ENCODE assay signal across 1 cellular context in genomic region chr4:6362896-6363295, GRCh38.
TF ChIP-seq lines count a peak whose summit lies in the region.

No MANE protein-coding gene starts in this region.

TF ChIP-seq in K562, 482 proteins besides CTCF, POLR2A, EP300 and RAD21 (continued from another document and continues in another):
- TF ChIP-seq, protein P1, sequence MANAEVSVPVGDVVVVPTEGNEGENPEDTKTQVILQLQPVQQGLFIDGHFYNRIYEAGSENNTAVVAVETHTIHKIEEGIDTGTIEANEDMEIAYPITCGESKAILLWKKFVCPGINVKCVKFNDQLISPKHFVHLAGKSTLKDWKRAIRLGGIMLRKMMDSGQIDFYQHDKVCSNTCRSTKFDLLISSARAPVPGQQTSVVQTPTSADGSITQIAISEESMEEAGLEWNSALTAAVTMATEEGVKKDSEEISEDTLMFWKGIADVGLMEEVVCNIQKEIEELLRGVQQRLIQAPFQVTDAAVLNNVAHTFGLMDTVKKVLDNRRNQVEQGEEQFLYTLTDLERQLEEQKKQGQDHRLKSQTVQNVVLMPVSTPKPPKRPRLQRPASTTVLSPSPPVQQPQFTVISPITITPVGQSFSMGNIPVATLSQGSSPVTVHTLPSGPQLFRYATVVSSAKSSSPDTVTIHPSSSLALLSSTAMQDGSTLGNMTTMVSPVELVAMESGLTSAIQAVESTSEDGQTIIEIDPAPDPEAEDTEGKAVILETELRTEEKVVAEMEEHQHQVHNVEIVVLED (CRISPR knock-in tag; IDR thresholded peaks at IDR 0.05), result no peak
- TF ChIP-seq, protein P2, sequence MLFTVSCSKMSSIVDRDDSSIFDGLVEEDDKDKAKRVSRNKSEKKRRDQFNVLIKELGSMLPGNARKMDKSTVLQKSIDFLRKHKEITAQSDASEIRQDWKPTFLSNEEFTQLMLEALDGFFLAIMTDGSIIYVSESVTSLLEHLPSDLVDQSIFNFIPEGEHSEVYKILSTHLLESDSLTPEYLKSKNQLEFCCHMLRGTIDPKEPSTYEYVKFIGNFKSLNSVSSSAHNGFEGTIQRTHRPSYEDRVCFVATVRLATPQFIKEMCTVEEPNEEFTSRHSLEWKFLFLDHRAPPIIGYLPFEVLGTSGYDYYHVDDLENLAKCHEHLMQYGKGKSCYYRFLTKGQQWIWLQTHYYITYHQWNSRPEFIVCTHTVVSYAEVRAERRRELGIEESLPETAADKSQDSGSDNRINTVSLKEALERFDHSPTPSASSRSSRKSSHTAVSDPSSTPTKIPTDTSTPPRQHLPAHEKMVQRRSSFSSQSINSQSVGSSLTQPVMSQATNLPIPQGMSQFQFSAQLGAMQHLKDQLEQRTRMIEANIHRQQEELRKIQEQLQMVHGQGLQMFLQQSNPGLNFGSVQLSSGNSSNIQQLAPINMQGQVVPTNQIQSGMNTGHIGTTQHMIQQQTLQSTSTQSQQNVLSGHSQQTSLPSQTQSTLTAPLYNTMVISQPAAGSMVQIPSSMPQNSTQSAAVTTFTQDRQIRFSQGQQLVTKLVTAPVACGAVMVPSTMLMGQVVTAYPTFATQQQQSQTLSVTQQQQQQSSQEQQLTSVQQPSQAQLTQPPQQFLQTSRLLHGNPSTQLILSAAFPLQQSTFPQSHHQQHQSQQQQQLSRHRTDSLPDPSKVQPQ (CRISPR knock-in tag; IDR thresholded peaks at IDR 0.05; ENCODE audit: borderline replicate concordance), result no peak
- no peak for TF ChIP-seq JUND (IDR thresholded peaks at IDR 0.05; ENCODE audit: borderline replicate concordance, low read depth, low read length)
- TF ChIP-seq JUND (tag; IDR thresholded peaks at IDR 0.05; ENCODE audit: borderline replicate concordance, low read depth, low read length), result no peak
- no peak for TF ChIP-seq HDAC1 (IDR thresholded peaks at IDR 0.05)
- TF ChIP-seq ZNF445 (CRISPR knock-in tag; IDR thresholded peaks at IDR 0.05; ENCODE audit: low read depth), result no peak
- no peak for TF ChIP-seq ZNF583 (CRISPR knock-in tag; IDR thresholded peaks at IDR 0.05)
- no peak for TF ChIP-seq BCL6 (CRISPR knock-in tag; IDR thresholded peaks at IDR 0.05)
- peak; percentile 95 for TF ChIP-seq MIER1 (IDR thresholded peaks at IDR 0.05; ENCODE audit: low read depth)
- no peak for TF ChIP-seq ZKSCAN8 (CRISPR knock-in tag; IDR thresholded peaks at IDR 0.05)
- TF ChIP-seq SAP30 (IDR thresholded peaks at IDR 0.05; ENCODE audit: borderline replicate concordance, insufficient read depth, low read depth, low read length, poor library complexity, severe bottlenecking), result no peak
- TF ChIP-seq, protein P3, sequence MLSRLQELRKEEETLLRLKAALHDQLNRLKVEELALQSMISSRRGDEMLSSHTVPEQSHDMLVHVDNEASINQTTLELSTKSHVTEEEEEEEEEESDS (CRISPR knock-in tag; IDR thresholded peaks at IDR 0.05), result no peak
- TF ChIP-seq, protein P4, sequence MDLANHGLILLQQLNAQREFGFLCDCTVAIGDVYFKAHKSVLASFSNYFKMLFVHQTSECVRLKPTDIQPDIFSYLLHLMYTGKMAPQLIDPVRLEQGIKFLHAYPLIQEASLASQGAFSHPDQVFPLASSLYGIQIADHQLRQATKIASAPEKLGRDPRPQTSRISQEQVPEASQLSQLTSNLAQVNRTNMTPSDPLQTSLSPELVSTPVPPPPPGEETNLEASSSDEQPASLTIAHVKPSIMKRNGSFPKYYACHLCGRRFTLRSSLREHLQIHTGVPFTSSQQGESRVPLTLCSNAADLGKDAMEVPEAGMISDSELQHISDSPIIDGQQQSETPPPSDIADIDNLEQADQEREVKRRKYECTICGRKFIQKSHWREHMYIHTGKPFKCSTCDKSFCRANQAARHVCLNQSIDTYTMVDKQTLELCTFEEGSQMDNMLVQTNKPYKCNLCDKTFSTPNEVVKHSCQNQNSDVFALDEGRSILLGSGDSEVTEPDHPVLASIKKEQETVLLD (IDR thresholded peaks at IDR 0.05), result no peak
- no peak for TF ChIP-seq SMC3 (conservative IDR thresholded peaks at IDR 0.05; ENCODE audit: insufficient read depth, low read depth, low read length)
- TF ChIP-seq MBD2 (IDR thresholded peaks at IDR 0.05; ENCODE audit: borderline replicate concordance, low read depth), result no peak
- TF ChIP-seq, protein P5, sequence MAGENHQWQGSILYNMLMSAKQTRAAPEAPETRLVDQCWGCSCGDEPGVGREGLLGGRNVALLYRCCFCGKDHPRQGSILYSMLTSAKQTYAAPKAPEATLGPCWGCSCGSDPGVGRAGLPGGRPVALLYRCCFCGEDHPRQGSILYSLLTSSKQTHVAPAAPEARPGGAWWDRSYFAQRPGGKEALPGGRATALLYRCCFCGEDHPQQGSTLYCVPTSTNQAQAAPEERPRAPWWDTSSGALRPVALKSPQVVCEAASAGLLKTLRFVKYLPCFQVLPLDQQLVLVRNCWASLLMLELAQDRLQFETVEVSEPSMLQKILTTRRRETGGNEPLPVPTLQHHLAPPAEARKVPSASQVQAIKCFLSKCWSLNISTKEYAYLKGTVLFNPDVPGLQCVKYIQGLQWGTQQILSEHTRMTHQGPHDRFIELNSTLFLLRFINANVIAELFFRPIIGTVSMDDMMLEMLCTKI (IDR thresholded peaks at IDR 0.05; ENCODE audit: partially characterized antibody), result no peak
- TF ChIP-seq ZNF24 (IDR thresholded peaks at IDR 0.05), result no peak
- no peak for TF ChIP-seq SRSF3 (IDR thresholded peaks at IDR 0.05; ENCODE audit: insufficient read depth, low read length)
- no peak for TF ChIP-seq RBM15 (IDR thresholded peaks at IDR 0.05; ENCODE audit: insufficient read depth, low read length)
- TF ChIP-seq TRIM24 (IDR thresholded peaks at IDR 0.05), result no peak
- no peak for TF ChIP-seq PPARD (CRISPR knock-in tag; IDR thresholded peaks at IDR 0.05)
- no peak for TF ChIP-seq NONO (IDR thresholded peaks at IDR 0.05; ENCODE audit: low read depth in 2 of 2, low read length in 1 of 2)
- TF ChIP-seq PHTF2 (CRISPR knock-in tag; IDR thresholded peaks at IDR 0.05), result no peak
- no peak for TF ChIP-seq YBX1 (IDR thresholded peaks at IDR 0.05)
- TF ChIP-seq ZNF589 (CRISPR knock-in tag; IDR thresholded peaks at IDR 0.05; ENCODE audit: low read depth), result no peak
- no peak for TF ChIP-seq PHB (CRISPR knock-in tag; IDR thresholded peaks at IDR 0.05)
- TF ChIP-seq SMARCA5 (IDR thresholded peaks at IDR 0.05), result no peak
- TF ChIP-seq, protein P6, sequence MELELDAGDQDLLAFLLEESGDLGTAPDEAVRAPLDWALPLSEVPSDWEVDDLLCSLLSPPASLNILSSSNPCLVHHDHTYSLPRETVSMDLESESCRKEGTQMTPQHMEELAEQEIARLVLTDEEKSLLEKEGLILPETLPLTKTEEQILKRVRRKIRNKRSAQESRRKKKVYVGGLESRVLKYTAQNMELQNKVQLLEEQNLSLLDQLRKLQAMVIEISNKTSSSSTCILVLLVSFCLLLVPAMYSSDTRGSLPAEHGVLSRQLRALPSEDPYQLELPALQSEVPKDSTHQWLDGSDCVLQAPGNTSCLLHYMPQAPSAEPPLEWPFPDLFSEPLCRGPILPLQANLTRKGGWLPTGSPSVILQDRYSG (tag; conservative IDR thresholded peaks at IDR 0.05; ENCODE audit: low read depth), result peak; percentile 72; the same call in 1 of the 2 replicates
- no peak for TF ChIP-seq ZEB2 (IDR thresholded peaks at IDR 0.05)
- TF ChIP-seq CREBBP (IDR thresholded peaks at IDR 0.05; ENCODE audit: low read depth, low read length), result no peak
- TF ChIP-seq KAT8 (IDR thresholded peaks at IDR 0.05; ENCODE audit: low read depth), result no peak
- no peak for TF ChIP-seq TBP (optimal IDR thresholded peaks at IDR 0.05; ENCODE audit: low read depth, low read length)
- TF ChIP-seq HMGN3 (IDR thresholded peaks at IDR 0.05; ENCODE audit: borderline replicate concordance, extremely low read depth, insufficient read length, low read depth, low read length), result no peak
- TF ChIP-seq, protein P7, sequence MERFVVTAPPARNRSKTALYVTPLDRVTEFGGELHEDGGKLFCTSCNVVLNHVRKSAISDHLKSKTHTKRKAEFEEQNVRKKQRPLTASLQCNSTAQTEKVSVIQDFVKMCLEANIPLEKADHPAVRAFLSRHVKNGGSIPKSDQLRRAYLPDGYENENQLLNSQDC (CRISPR knock-in tag; IDR thresholded peaks at IDR 0.05), result no peak
- TF ChIP-seq ZNF212 (CRISPR knock-in tag; IDR thresholded peaks at IDR 0.05), result no peak
- TF ChIP-seq CREB1 (IDR thresholded peaks at IDR 0.05), result no peak
- 0 out of 2 replicates have a peak, but pooled peaks have one; percentile 33 for TF ChIP-seq CREB1 (CRISPR knock-in tag; IDR thresholded peaks at IDR 0.05)
- peak; percentile 99 for TF ChIP-seq EHMT2 (IDR thresholded peaks at IDR 0.05)
- no peak for TF ChIP-seq CHD2 (IDR thresholded peaks at IDR 0.05; ENCODE audit: low read depth, low read length)
- TF ChIP-seq NCOA4 (IDR thresholded peaks at IDR 0.05; ENCODE audit: partially characterized antibody), result no peak
- TF ChIP-seq POU5F1 (IDR thresholded peaks at IDR 0.05; ENCODE audit: borderline replicate concordance, low read depth, low read length, partially characterized antibody), result no peak
- no peak for TF ChIP-seq ZNF3 (CRISPR knock-in tag; IDR thresholded peaks at IDR 0.05)
- no peak for TF ChIP-seq IFI16 (CRISPR knock-in tag; IDR thresholded peaks at IDR 0.05)
- TF ChIP-seq, protein P8, sequence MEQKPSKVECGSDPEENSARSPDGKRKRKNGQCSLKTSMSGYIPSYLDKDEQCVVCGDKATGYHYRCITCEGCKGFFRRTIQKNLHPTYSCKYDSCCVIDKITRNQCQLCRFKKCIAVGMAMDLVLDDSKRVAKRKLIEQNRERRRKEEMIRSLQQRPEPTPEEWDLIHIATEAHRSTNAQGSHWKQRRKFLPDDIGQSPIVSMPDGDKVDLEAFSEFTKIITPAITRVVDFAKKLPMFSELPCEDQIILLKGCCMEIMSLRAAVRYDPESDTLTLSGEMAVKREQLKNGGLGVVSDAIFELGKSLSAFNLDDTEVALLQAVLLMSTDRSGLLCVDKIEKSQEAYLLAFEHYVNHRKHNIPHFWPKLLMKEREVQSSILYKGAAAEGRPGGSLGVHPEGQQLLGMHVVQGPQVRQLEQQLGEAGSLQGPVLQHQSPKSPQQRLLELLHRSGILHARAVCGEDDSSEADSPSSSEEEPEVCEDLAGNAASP (IDR thresholded peaks at IDR 0.05), result no peak
- peak; percentile 32; the same call in 1 of the 2 replicates for TF ChIP-seq TEAD2 (tag; IDR thresholded peaks at IDR 0.05)
- no peak for TF ChIP-seq HOXB6 (CRISPR knock-in tag; IDR thresholded peaks at IDR 0.05; ENCODE audit: borderline replicate concordance)
- peak in 1 of 2 experiments; percentile 63; a peak in 1 of 4 replicates for TF ChIP-seq RCOR1 (IDR thresholded peaks at IDR 0.05; ENCODE audit: borderline replicate concordance in 1 of 2, low read depth in 2 of 2, low read length in 2 of 2)
- TF ChIP-seq, protein P9, sequence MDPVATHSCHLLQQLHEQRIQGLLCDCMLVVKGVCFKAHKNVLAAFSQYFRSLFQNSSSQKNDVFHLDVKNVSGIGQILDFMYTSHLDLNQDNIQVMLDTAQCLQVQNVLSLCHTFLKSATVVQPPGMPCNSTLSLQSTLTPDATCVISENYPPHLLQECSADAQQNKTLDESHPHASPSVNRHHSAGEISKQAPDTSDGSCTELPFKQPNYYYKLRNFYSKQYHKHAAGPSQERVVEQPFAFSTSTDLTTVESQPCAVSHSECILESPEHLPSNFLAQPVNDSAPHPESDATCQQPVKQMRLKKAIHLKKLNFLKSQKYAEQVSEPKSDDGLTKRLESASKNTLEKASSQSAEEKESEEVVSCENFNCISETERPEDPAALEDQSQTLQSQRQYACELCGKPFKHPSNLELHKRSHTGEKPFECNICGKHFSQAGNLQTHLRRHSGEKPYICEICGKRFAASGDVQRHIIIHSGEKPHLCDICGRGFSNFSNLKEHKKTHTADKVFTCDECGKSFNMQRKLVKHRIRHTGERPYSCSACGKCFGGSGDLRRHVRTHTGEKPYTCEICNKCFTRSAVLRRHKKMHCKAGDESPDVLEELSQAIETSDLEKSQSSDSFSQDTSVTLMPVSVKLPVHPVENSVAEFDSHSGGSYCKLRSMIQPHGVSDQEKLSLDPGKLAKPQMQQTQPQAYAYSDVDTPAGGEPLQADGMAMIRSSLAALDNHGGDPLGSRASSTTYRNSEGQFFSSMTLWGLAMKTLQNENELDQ (CRISPR knock-in tag; IDR thresholded peaks at IDR 0.05; ENCODE audit: borderline replicate concordance), result no peak
- no peak for TF ChIP-seq ZNF347 (CRISPR knock-in tag; IDR thresholded peaks at IDR 0.05; ENCODE audit: low read depth)
- TF ChIP-seq KLF16 (IDR thresholded peaks at IDR 0.05), result no peak
- TF ChIP-seq NUFIP1 (IDR thresholded peaks at IDR 0.05; ENCODE audit: partially characterized antibody), result no peak
- peak in 1 of 2 experiments; percentile 58; a peak in 1 of 4 replicates for TF ChIP-seq SRF (CRISPR knock-in tag; IDR thresholded peaks at IDR 0.05)
- TF ChIP-seq NFIC (IDR thresholded peaks at IDR 0.05), result no peak
- no peak for TF ChIP-seq HDGF (IDR thresholded peaks at IDR 0.05)
- TF ChIP-seq MXD1 (CRISPR knock-in tag; IDR thresholded peaks at IDR 0.05; ENCODE audit: borderline replicate concordance, poor library complexity, severe bottlenecking), result no peak
- TF ChIP-seq U2AF2 (optimal IDR thresholded peaks at IDR 0.05; ENCODE audit: low read depth, low read length), result no peak
- TF ChIP-seq C11orf30 (IDR thresholded peaks at IDR 0.05; ENCODE audit: low read depth), result no peak
- TF ChIP-seq ZNF41 (CRISPR knock-in tag; conservative IDR thresholded peaks at IDR 0.05), result no peak
- TF ChIP-seq ZNF586 (CRISPR knock-in tag; conservative IDR thresholded peaks at IDR 0.05), result no peak
- TF ChIP-seq ZFP1 (CRISPR knock-in tag; IDR thresholded peaks at IDR 0.05), result no peak
- no peak for TF ChIP-seq POLR3G (IDR thresholded peaks at IDR 0.05; ENCODE audit: extremely low read depth, insufficient read length, insufficient replicate concordance)
- TF ChIP-seq ILF3 (IDR thresholded peaks at IDR 0.05; ENCODE audit: borderline replicate concordance), result no peak
- peak in 1 of 2 experiments; percentile 78; a peak in 1 of 3 replicates for TF ChIP-seq CBX3 (IDR thresholded peaks at IDR 0.05; ENCODE audit: borderline replicate concordance in 1 of 2, low read length in 2 of 2)
- no peak for TF ChIP-seq COPS2 (conservative IDR thresholded peaks at IDR 0.05)
- TF ChIP-seq, protein P10, sequence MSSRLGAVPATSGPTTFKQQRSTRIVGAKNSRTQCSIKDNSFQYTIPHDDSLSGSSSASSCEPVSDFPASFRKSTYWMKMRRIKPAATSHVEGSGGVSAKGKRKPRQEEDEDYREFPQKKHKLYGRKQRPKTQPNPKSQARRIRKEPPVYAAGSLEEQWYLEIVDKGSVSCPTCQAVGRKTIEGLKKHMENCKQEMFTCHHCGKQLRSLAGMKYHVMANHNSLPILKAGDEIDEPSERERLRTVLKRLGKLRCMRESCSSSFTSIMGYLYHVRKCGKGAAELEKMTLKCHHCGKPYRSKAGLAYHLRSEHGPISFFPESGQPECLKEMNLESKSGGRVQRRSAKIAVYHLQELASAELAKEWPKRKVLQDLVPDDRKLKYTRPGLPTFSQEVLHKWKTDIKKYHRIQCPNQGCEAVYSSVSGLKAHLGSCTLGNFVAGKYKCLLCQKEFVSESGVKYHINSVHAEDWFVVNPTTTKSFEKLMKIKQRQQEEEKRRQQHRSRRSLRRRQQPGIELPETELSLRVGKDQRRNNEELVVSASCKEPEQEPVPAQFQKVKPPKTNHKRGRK (tag; IDR thresholded peaks at IDR 0.05), result no peak
- no peak for TF ChIP-seq GATA2 (CRISPR knock-in tag; IDR thresholded peaks at IDR 0.05)
- no peak for TF ChIP-seq ELF4 (CRISPR knock-in tag; IDR thresholded peaks at IDR 0.05)
- TF ChIP-seq ZNF431 (CRISPR knock-in tag; IDR thresholded peaks at IDR 0.05), result peak; percentile 26; the same call in 1 of the 2 replicates
